In genomic region chr5:141528401-141528984, GRCh38 we compare ENCODE assay signal across 8 cellular contexts. TPM values are rescaled to one million over a fixed set of nuclear protein-coding genes. Genes with fewer than 3 reads are reported as not detected.
DNase-seq lines count a peak whose midpoint lies in the region; ATAC-seq and TF ChIP-seq lines count a peak whose summit lies in the region.

No MANE protein-coding gene starts in this region.

- H3K9me3 ChIP-seq in mammary epithelial cell (replicated peaks; ENCODE audit: insufficient read depth, low read length), result no peaks in the 10 kb centered on the region
- H3K9me3 ChIP-seq in stomach, result no peaks in the 10 kb centered on the region

- no peak for TF ChIP-seq EP300 in stomach (IDR thresholded peaks at IDR 0.05)

- no peak for TF ChIP-seq POLR2A in stomach (IDR thresholded peaks at IDR 0.05)

- H3K27me3 ChIP-seq in mammary epithelial cell (ENCODE audit: insufficient read depth, low read length), result no peaks in the 10 kb centered on the region
- H3K27me3 ChIP-seq in layer of hippocampus (ENCODE audit: control insufficient read depth, insufficient read depth, low read length), result no peaks in the 10 kb centered on the region
- no peaks in the 10 kb centered on the region for H3K27me3 ChIP-seq in stomach

- intact Hi-C loops in mammary epithelial cell (cut with micrococcal nuclease), result loop anchor here (2.0 kb wide), 1 partner anchor 116 kb away; the partner anchor contains the start of gene PCDHGA10
- intact Hi-C loops in stomach (cut with DNase I; ENCODE audit: low total_unique reads), result loop anchor here (10.0 kb wide), 2 partner anchors 54 to 114 kb away; partner anchors contain the start of genes PCDHGA10, PCDHGB7 and PCDHGC3

- TSS peak; percentile 71 for BruUV-seq in mammary epithelial cell (replicated peaks; lab: Mats Ljungman, UMichigan)

- CTCF ChIA-PET in mammary epithelial cell (lab: Charles Lee; ENCODE audit: low non-redundant PET), result no interaction called here

- H3K36me3 ChIP-seq in mammary epithelial cell (ENCODE audit: insufficient read depth, low read length) (peaks cover 40% of the 10 kb centered on the region), stomach (peaks cover 24 to 91% (median 81%) of the 10 kb centered on the region in 4 donors)

- TF ChIP-seq CTCF in mammary epithelial cell (conservative IDR thresholded peaks at IDR 0.05 in 1 of 2, IDR thresholded peaks at IDR 0.05 in 1 of 2; ENCODE audit: extremely low read depth in 1 of 2, insufficient read depth in 1 of 2, low read depth in 1 of 2, low read length in 2 of 2), result no peak
- TF ChIP-seq CTCF in stomach (IDR thresholded peaks at IDR 0.05), result no peak

- dilution Hi-C loops in mammary epithelial cell (cut with HindIII; ENCODE audit: low sequenced_read_pairs), result no loop called here

- WGBS in mammary epithelial cell (ENCODE audit: low coverage, missing lambda C conversion rate), result 48% methylated on average over 10 of the region's 10 CpGs
- WGBS in stomach, 5 donors, result 55 to 72% (median 62%) methylated on average over 10 of the region's 10 CpGs

- H3K27ac ChIP-seq in mammary epithelial cell (ENCODE audit: insufficient read depth, low read depth, low read length) (peak overlapping the region; percentile 25), layer of hippocampus (ENCODE audit: low read depth, low read length) (peak overlapping the region; percentile 16), stomach (peak overlapping the region in 4 of 5 donors; percentile 62 to 74 (median 66))

- H3K9ac ChIP-seq in mammary epithelial cell (ENCODE audit: insufficient read depth, low read length), result no peak overlapping the region

- H4K20me1 ChIP-seq in mammary epithelial cell (ENCODE audit: insufficient read depth, low read length), result no peaks in the 10 kb centered on the region

- peaks cover 22% of the 10 kb centered on the region for H3K4me1 ChIP-seq in mammary epithelial cell (ENCODE audit: insufficient read depth, low read length)
- H3K4me1 ChIP-seq in stomach, result peaks cover 5 to 42% (median 25%) of the 10 kb centered on the region in 4 donors

- H2AFZ ChIP-seq in mammary epithelial cell (ENCODE audit: low read depth, low read length), result no peak overlapping the region

- in situ Hi-C loops in mammary epithelial cell (cut with MboI; ENCODE audit: low sequenced_read_pairs in 2 of 2), result no loop called here

- DNase-seq in NCI-H2196 treated with DMSO at 0.1 percent for 48 hours (lab: John Stamatoyannopoulos, UW; ENCODE audit: unreplicated experiment) (peak; percentile 79), mammary epithelial cell (no peak), stomach (no peak), mesenteric fat pad (ENCODE audit: low spot score) (no peak), germinal center (ENCODE audit: low spot score) (no peak), NCI-H345 (lab: John Stamatoyannopoulos, UW) (no peak)

- ATAC-seq in GM21576 (IDR thresholded peaks at IDR 0.05; ENCODE audit: unreplicated experiment), result no peak

- H3K4me2 ChIP-seq in mammary epithelial cell (ENCODE audit: insufficient read depth, low read depth, low read length), result no peak overlapping the region

- no peak overlapping the region for H3K4me3 ChIP-seq in mammary epithelial cell (replicated peaks in 1 of 3; ENCODE audit: insufficient read depth in 1 of 3, low read depth in 2 of 3, low read length in 3 of 3)
- no peak overlapping the region for H3K4me3 ChIP-seq in stomach

- peaks cover 8% of the 10 kb centered on the region for H3K79me2 ChIP-seq in mammary epithelial cell (ENCODE audit: insufficient read depth, low read length)

RNA-seq across cellular contexts. Expression of gene PCDHGC5, which starts 39.6 kb away (rescaled TPM):
- 1 to 10 TPM; 1.8 to 3.3 TPM for total RNA-seq in mammary epithelial cell
- 0.59 TPM for polyA plus RNA-seq in mammary epithelial cell
- 1.7 TPM for polyA minus RNA-seq in mammary epithelial cell
- total RNA-seq in stomach, result 1 to 10 TPM in 3 of 5 donors, not detected in 2; 2.0 to 3.5 (median 2.7) TPM
- polyA plus RNA-seq in stomach, result under 1 TPM in 2 of 3 donors, not detected in 1; 0.08 to 0.12 TPM
- total RNA-seq in mesenteric fat pad, result 1.1 TPM

RNA-seq across cellular contexts. Expression of gene PCDHGC4, which starts 43.7 kb away (rescaled TPM):
- 1 to 10 TPM; 1.2 to 2.7 TPM for total RNA-seq in mammary epithelial cell
- polyA plus RNA-seq in mammary epithelial cell, result 0.14 TPM
- polyA minus RNA-seq in mammary epithelial cell, result 0.21 TPM
- total RNA-seq in stomach, result 10 to 100 TPM in 1 of 5 donors, 1 to 10 TPM in 2, under 1 TPM in 1, not detected in 1; 0.87 to 15.4 (median 5.0) TPM
- not detected for polyA plus RNA-seq in stomach
- total RNA-seq in mesenteric fat pad, result 1.7 TPM

RNA-seq across cellular contexts. Expression of gene PCDHGC3, which starts 52.7 kb away (rescaled TPM):
- total RNA-seq in mammary epithelial cell (10 to 100 TPM; 74.7 to 76.3 TPM), stomach (10 to 100 TPM in 4 of 5 donors, 1 to 10 TPM in 1; 7.6 to 35.8 (median 18.8) TPM), mesenteric fat pad (46.8 TPM)
- polyA plus RNA-seq in mammary epithelial cell (48.6 TPM), stomach (10 to 100 TPM; 20.0 to 30.3 (median 29.1) TPM)
- polyA minus RNA-seq in mammary epithelial cell, result 134 TPM

Comparison
In these comparisons a context has a peak if more than half of its experiments do, and no peak if none do; other contexts are left out.
1. H3K27ac ChIP-seq: peak in every context shown above with its lines; median percentile 66 in stomach; 25 in mammary epithelial cell; 16 in layer of hippocampus.